8 cellular contexts compared by ENCODE assay signal in genomic region chr5:177473461-177473991, GRCh38. TPM values are rescaled to one million over a fixed set of nuclear protein-coding genes. Genes with fewer than 3 reads are reported as not detected.
DNase-seq lines count a peak whose midpoint lies in the region; ATAC-seq and TF ChIP-seq lines count a peak whose summit lies in the region.

Gene DBN1 (minus strand): TSS chr5:177473634. CDS start chr5:177473521, 113 bp downstream.

- peaks cover 20 to 89% (median 66%) of the 10 kb centered on the region in 4 donors for H3K4me1 ChIP-seq in stomach

- no peak for TF ChIP-seq EP300 in stomach (IDR thresholded peaks at IDR 0.05)

- TF ChIP-seq CTCF in coronary artery (IDR thresholded peaks at IDR 0.05) (no peak), stomach (IDR thresholded peaks at IDR 0.05) (no peak)

- no peaks in the 10 kb centered on the region for H3K9me3 ChIP-seq in stomach

- peak; percentile 47 for ATAC-seq in left lobe of liver

- peak; percentile 80 for DNase-seq in Daoy (ENCODE audit: low read depth)
- DNase-seq in H7: peak; percentile 100
- DNase-seq in coronary artery (ENCODE audit: low spot score): no peak
- no peak for DNase-seq in left lobe of liver (ENCODE audit: low spot score)
- peak; percentile 49 for DNase-seq in stomach
- DNase-seq in DMS153 (lab: John Stamatoyannopoulos, UW): no peak
- no peak for DNase-seq in stimulated activated naive CD4-positive, alpha-beta T cell treated with Interleukin-2 at 50 U/mL for 16 hours (lab: John Stamatoyannopoulos, UW)

- no peak for TF ChIP-seq POLR2A in stomach (IDR thresholded peaks at IDR 0.05)

- H3K36me3 ChIP-seq in H7 (replicated peaks; ENCODE audit: control insufficient read depth, insufficient read depth, low read length): peaks cover 18% of the 10 kb centered on the region
- H3K36me3 ChIP-seq in stomach: peaks cover 0 to 3% (median 1%) of the 10 kb centered on the region in 4 donors

- intact Hi-C loops in stomach (cut with DNase I; ENCODE audit: low total_unique reads): no loop called here

- H3K27me3 ChIP-seq in H7 (ENCODE audit: control insufficient read depth, insufficient read depth, low read length) (no peaks in the 10 kb centered on the region), stomach (peaks cover 0 to 22% (median 3%) of the 10 kb centered on the region in 3 donors)

- peak within 1 kb of the TSS; percentile 81 for H3K4me3 ChIP-seq in H7 (ENCODE audit: insufficient read depth, low read depth, low read length)
- H3K4me3 ChIP-seq in coronary artery: peak within 1 kb of the TSS; percentile 84
- peak within 1 kb of the TSS; percentile 76 to 87 (median 82) for H3K4me3 ChIP-seq in stomach

- H3K27ac ChIP-seq in coronary artery: peak within 1 kb of the TSS; percentile 80 to 97
- peak within 1 kb of the TSS; percentile 65 to 90 (median 82) for H3K27ac ChIP-seq in stomach

- WGBS in stomach, 5 donors: 0 to 5% (median 2%) methylated on average over 4 to 64 of the region's 65 CpGs

TF ChIP-seq in PFSK-1, 5 proteins besides CTCF, POLR2A, EP300 and RAD21:
- peak; percentile 66 for TF ChIP-seq POLR2AphosphoS5 (IDR thresholded peaks at IDR 0.05; ENCODE audit: low read depth, low read length)
- no peak for TF ChIP-seq SIN3A (IDR thresholded peaks at IDR 0.05; ENCODE audit: borderline replicate concordance, insufficient read depth, low read length)
- TF ChIP-seq FOXP2 (optimal IDR thresholded peaks at IDR 0.05; ENCODE audit: borderline replicate concordance, extremely low read depth, extremely low read length, insufficient read depth): no peak
- TF ChIP-seq REST (IDR thresholded peaks at IDR 0.05; ENCODE audit: insufficient read depth in 1 of 2, low read depth in 2 of 2, low read length in 2 of 2): no peak
- TF ChIP-seq TAF1 (IDR thresholded peaks at IDR 0.05; ENCODE audit: borderline replicate concordance, insufficient read depth, low read length): 0 out of 2 replicates have a peak, but pooled peaks have one; percentile 26

RNA-seq across cellular contexts. Expression of gene DBN1, which starts in this region (rescaled TPM):
- total RNA-seq in Daoy (2014; rRNA removed; shearing (Covaris generic)): 166 and 187 TPM in 2 replicates
- total RNA-seq in H7 (2014; rRNA removed; shearing (Covaris generic)): 165 and 216 TPM in 2 replicates
- polyA plus RNA-seq in PFSK-1 (2012; ENCODE audit: insufficient read length, low read depth): 257 TPM
- 1.7 TPM for total RNA-seq in left lobe of liver
- total RNA-seq in stomach: 10 to 100 TPM; 15.2 to 78.1 (median 53.3) TPM
- polyA plus RNA-seq in stomach: 10 to 100 TPM; 14.7 to 31.3 (median 22.7) TPM

Comparison
In these comparisons a context has a peak if more than half of its experiments do, and no peak if none do; other contexts are left out.
1. DNase-seq: peak in Daoy (single experiment), H7 (single experiment) and stomach (single experiment); none in coronary artery (single experiment), left lobe of liver (single experiment), DMS153 (single experiment) and stimulated activated naive CD4-positive, alpha-beta T cell treated with Interleukin-2 at 50 U/mL for 16 hours (single experiment).
2. Peak in every context shown above with its lines, with median percentiles within 50 percentile points of each other: H3K4me3 ChIP-seq.